Comparison of ENCODE assay signal across 1 cellular context in genomic region chr10:89173075-89173474, GRCh38.
TF ChIP-seq lines count a peak whose summit lies in the region.

No MANE protein-coding gene starts in this region.

TF ChIP-seq in WTC11, 78 proteins besides CTCF, POLR2A, EP300 and RAD21 (continued from another document):
- TF ChIP-seq STAT6 (CRISPR knock-in tag; conservative IDR thresholded peaks at IDR 0.05; ENCODE audit: low read depth) (no peak), ZNF232 (CRISPR knock-in tag; IDR thresholded peaks at IDR 0.05) (no peak), PRDM15 (CRISPR knock-in tag; IDR thresholded peaks at IDR 0.05) (no peak), NR2C2 (CRISPR knock-in tag; IDR thresholded peaks at IDR 0.05) (no peak), AR (CRISPR knock-in tag; IDR thresholded peaks at IDR 0.05) (no peak), GRHL2 (CRISPR knock-in tag; IDR thresholded peaks at IDR 0.05; ENCODE audit: insufficient replicate concordance, severe bottlenecking) (no peak), NR3C1 (CRISPR knock-in tag; conservative IDR thresholded peaks at IDR 0.05; ENCODE audit: low read depth) (no peak), HMGA2 (CRISPR knock-in tag; IDR thresholded peaks at IDR 0.05) (no peak)
- TF ChIP-seq, protein P1, sequence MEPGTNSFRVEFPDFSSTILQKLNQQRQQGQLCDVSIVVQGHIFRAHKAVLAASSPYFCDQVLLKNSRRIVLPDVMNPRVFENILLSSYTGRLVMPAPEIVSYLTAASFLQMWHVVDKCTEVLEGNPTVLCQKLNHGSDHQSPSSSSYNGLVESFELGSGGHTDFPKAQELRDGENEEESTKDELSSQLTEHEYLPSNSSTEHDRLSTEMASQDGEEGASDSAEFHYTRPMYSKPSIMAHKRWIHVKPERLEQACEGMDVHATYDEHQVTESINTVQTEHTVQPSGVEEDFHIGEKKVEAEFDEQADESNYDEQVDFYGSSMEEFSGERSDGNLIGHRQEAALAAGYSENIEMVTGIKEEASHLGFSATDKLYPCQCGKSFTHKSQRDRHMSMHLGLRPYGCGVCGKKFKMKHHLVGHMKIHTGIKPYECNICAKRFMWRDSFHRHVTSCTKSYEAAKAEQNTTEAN (CRISPR knock-in tag; IDR thresholded peaks at IDR 0.05) = no peak
